ENCODE assay signal across 8 cellular contexts in the genomic region with DNA sequence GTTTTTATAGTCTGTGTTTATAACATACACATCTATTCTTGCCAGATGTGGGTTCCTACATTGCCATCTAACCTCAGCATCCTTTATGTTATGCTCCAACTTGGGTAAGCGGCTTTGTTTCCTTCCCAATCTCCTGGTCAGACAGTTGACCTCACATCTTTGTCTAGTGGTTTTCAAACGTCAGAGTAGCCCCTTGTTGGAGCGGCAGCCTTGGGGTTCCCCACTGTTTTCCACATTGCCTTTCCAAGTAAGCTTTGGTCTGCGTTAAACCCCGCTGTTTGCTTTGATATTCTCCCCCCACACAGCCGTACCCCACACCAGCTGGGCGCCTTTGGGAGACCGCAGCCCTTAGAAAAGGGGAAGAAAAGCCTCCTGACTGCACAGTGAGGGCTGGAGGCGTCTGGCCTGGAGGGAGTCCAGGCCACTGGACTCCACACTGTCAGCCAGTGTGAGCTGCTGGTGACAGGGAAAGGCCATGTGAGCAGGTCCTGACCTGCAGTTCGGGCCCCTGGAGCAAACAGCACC.
DNase-seq lines count a peak whose midpoint lies in the region; ATAC-seq lines count a peak whose summit lies in the region.
"Had no signal": no experiment of that assay in that cellular context is flagged by ENCODE, and none has a peak within 500 bp of the region (broad histone marks: within the 10 kb centered on the region; RNA-seq: fewer than 3 reads in every experiment).

No MANE protein-coding gene starts in this region.

- H3K4me3 Mint-ChIP-seq in T-helper 17 cell = no peak overlapping the region
- H3K4me3 Mint-ChIP-seq: activated naive CD8-positive, alpha-beta T cell had no signal

- ATAC-seq in GM19351 (IDR thresholded peaks at IDR 0.05; ENCODE audit: unreplicated experiment) (peak; percentile 62), T-helper 17 cell (peak; percentile 35), left cardiac atrium (peak; percentile 79 to 89), GM21737 (IDR thresholded peaks at IDR 0.05; ENCODE audit: unreplicated experiment) (no peak)

- no peak for DNase-seq in T-helper 17 cell
- peak; percentile 41 for DNase-seq in left cardiac atrium
- DNase-seq in smooth muscle cell of the brain vasculature (ENCODE audit: low read depth, low spot score) = peak; percentile 70
- DNase-seq in germinal center (ENCODE audit: low spot score) = no peak
- DNase-seq in ureter (ENCODE audit: low spot score) = no peak

- H3K9me3 ChIP-seq in T-helper 17 cell (ENCODE audit: control insufficient read depth, low read length, poor library complexity, severe bottlenecking) = no peaks in the 10 kb centered on the region

- peaks cover 2% of the 10 kb centered on the region for H3K36me3 Mint-ChIP-seq in T-helper 17 cell (ENCODE audit: low read depth)

- intact Hi-C loops in left cardiac atrium (cut with DNase I) = no loop called here

- H3K27me3 Mint-ChIP-seq in T-helper 17 cell = no peaks in the 10 kb centered on the region
- H3K27me3 Mint-ChIP-seq: activated naive CD8-positive, alpha-beta T cell had no signal

- peak overlapping the region; percentile 60 for H3K27ac Mint-ChIP-seq in T-helper 17 cell
- H3K27ac Mint-ChIP-seq: activated naive CD8-positive, alpha-beta T cell had no signal

- peaks cover 23% of the 10 kb centered on the region for H3K4me1 Mint-ChIP-seq in T-helper 17 cell

Comparison
In these comparisons a context has a peak if more than half of its experiments do, and no peak if none do; other contexts are left out.
1. DNase-seq: peak in left cardiac atrium (single experiment) and smooth muscle cell of the brain vasculature (single experiment); none in T-helper 17 cell (0 of 3), germinal center (single experiment) and ureter (single experiment).